In the genomic region with DNA sequence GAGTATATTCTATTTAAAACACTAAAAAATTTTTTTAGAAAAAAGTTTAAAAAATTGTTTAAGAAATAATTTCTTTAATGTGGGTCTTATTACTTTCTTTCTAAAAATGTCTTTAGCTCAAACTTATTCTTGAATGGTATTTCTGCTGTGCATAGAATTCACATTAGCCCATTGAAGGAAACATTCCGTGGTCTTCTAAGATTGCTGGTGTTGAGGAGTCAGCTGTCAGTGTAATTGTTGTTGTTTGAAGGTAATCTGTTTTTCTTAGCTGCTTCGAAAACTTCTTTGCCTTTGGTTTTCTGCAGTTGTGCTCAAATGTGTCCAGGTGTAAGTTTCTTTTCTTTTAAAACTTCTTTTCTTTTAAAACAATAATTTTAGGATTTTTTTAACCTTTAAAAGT, we compare ENCODE assay signal across 15 cellular contexts.
A peak's percentile ranks its signal among the peaks of the same experiment; 100 is the strongest.
DNase-seq lines count a peak whose midpoint lies in the region; ATAC-seq and TF ChIP-seq lines count a peak whose summit lies in the region.
"Had no signal": no experiment of that assay in that cellular context is flagged by ENCODE, and none has a peak within 500 bp of the region (broad histone marks: within the 10 kb centered on the region; RNA-seq: fewer than 3 reads in every experiment).

No MANE protein-coding gene starts in this region.

- intact Hi-C loops in CD14-positive monocyte (cut with micrococcal nuclease): no loop called here

- H3K27me3 Mint-ChIP-seq in CD14-positive monocyte (ENCODE audit: low read depth in 3 of 3): peaks cover 0 to 1% (median 0%) of the 10 kb centered on the region in 3 donors
- no peaks in the 10 kb centered on the region for H3K27me3 Mint-ChIP-seq in type B pancreatic cell
- H3K27me3 Mint-ChIP-seq: CD4-positive, alpha-beta memory T cell had no signal

- H3K36me3 ChIP-seq in adipocyte (ENCODE audit: control insufficient read depth, insufficient read depth, low read length, severe bottlenecking) (no peaks in the 10 kb centered on the region), osteoblast (ENCODE audit: insufficient read depth, low read length) (no peaks in the 10 kb centered on the region)

- no peaks in the 10 kb centered on the region for H3K27me3 ChIP-seq in adipocyte (replicated peaks; ENCODE audit: control insufficient read depth, insufficient read depth, low read length)
- H3K27me3 ChIP-seq in osteoblast (ENCODE audit: insufficient read depth, low read length): no peaks in the 10 kb centered on the region

- peaks cover 5% of the 10 kb centered on the region for H3K4me1 ChIP-seq in adipocyte (ENCODE audit: control insufficient read depth, insufficient read depth, low read length)
- peaks cover 13% of the 10 kb centered on the region for H3K4me1 ChIP-seq in osteoblast (ENCODE audit: insufficient read depth, low read length)

- no peak overlapping the region for H3K27ac Mint-ChIP-seq in CD14-positive monocyte
- no peak overlapping the region for H3K27ac Mint-ChIP-seq in type B pancreatic cell
- H3K27ac Mint-ChIP-seq: B cell had no signal

- H4K20me1 ChIP-seq in osteoblast (ENCODE audit: insufficient read depth, low read length): no peaks in the 10 kb centered on the region

- ATAC-seq in HG03139 (IDR thresholded peaks at IDR 0.05; ENCODE audit: unreplicated experiment): no peak
- ATAC-seq in GM21390 (IDR thresholded peaks at IDR 0.05; ENCODE audit: unreplicated experiment): no peak

- no peaks in the 10 kb centered on the region for H3K36me3 Mint-ChIP-seq in CD14-positive monocyte
- no peaks in the 10 kb centered on the region for H3K36me3 Mint-ChIP-seq in type B pancreatic cell
- H3K36me3 Mint-ChIP-seq: CD4-positive, alpha-beta memory T cell had no signal

- no peak overlapping the region for H3K27ac ChIP-seq in osteoblast (ENCODE audit: low read depth, low read length)

- no peaks in the 10 kb centered on the region for H3K79me2 ChIP-seq in osteoblast (ENCODE audit: insufficient read depth, low read length)

- H3K4me3 ChIP-seq in adipocyte (ENCODE audit: low read length) (no peak overlapping the region), choroid plexus epithelial cell (ENCODE audit: low read depth, low read length) (no peak overlapping the region), osteoblast (ENCODE audit: insufficient read depth, low read length) (no peak overlapping the region)

- TF ChIP-seq CTCF in choroid plexus epithelial cell (conservative IDR thresholded peaks at IDR 0.05; ENCODE audit: low read depth, low read length) (no peak), osteoblast (IDR thresholded peaks at IDR 0.05; ENCODE audit: extremely low read depth, low read depth, low read length) (no peak), CD14-positive monocyte (IDR thresholded peaks at IDR 0.05) (no peak), type B pancreatic cell (conservative IDR thresholded peaks at IDR 0.05) (no peak)

- H3K9me3 Mint-ChIP-seq in CD14-positive monocyte: peaks cover 0 to 6% (median 3%) of the 10 kb centered on the region in 7 donors
- H3K9me3 Mint-ChIP-seq in type B pancreatic cell: peaks cover 10% of the 10 kb centered on the region
- H3K9me3 Mint-ChIP-seq: CD4-positive, alpha-beta memory T cell had no signal

- no peak overlapping the region for H3K4me2 ChIP-seq in osteoblast (ENCODE audit: insufficient read depth, low read length)

- H3K4me1 Mint-ChIP-seq in CD14-positive monocyte (no peaks in the 10 kb centered on the region), type B pancreatic cell (ENCODE audit: unreplicated experiment) (peaks cover 4% of the 10 kb centered on the region)
- H3K4me1 Mint-ChIP-seq: B cell had no signal

- H3K9me3 ChIP-seq in adipocyte (ENCODE audit: control insufficient read depth, low read length): no peaks in the 10 kb centered on the region
- H3K9me3 ChIP-seq in osteoblast (ENCODE audit: low read depth, low read length): no peaks in the 10 kb centered on the region

- H3K4me3 Mint-ChIP-seq in CD14-positive monocyte: no peak overlapping the region
- H3K4me3 Mint-ChIP-seq in type B pancreatic cell: no peak overlapping the region
- H3K4me3 Mint-ChIP-seq: B cell; CD4-positive, alpha-beta memory T cell had no signal

- DNase-seq in EH (ENCODE audit: low read depth) (peak; percentile 69), adipocyte (ENCODE audit: low read depth) (peak; percentile 16), choroid plexus epithelial cell (ENCODE audit: low read depth) (peak; percentile 46), osteoblast (ENCODE audit: insufficient read length, low spot score, missing footprints) (no peak), CD14-positive monocyte (ENCODE audit: low spot score) (no peak), type B pancreatic cell (ENCODE audit: extremely low spot score, unreplicated experiment) (no peak)
- DNase-seq: 8988T; C1 segment of cervical spinal cord; CD4-positive, alpha-beta memory T cell; DMS79 treated with DMSO at 0.1 percent for 48 hours; GF-D8; HCEC 1CT had no signal

- no peak overlapping the region for H3K9ac ChIP-seq in adipocyte (ENCODE audit: low read length)

- peak overlapping the region; percentile 42 for H2AFZ ChIP-seq in osteoblast (ENCODE audit: low read length)

Comparison
In these comparisons a context has a peak if more than half of its experiments do, and no peak if none do; other contexts are left out.
1. DNase-seq: peak in EH (single experiment), adipocyte (single experiment) and choroid plexus epithelial cell (single experiment); none in osteoblast (single experiment), CD14-positive monocyte (single experiment) and type B pancreatic cell (single experiment).